Comparison of ENCODE assay signal across 18 cellular contexts in the genomic region with DNA sequence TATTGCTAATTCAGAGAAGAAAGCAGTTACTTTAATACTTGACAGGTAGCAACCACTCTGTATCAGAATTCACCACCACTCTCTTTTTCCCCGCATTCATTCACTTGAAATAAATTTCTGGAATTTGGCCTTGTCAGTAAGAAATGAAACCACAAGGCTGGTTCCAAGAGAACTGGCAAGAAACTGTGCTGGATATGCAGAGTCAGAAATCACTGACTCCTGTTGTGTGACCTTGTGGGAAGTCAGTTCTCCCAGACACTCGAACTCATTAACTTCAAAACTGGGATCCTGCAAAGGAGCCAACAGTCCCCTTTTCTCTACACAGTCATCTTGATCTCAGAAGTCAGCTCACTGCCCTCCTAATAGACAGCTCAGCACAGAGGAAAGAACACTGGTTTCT.
DNase-seq lines count a peak whose midpoint lies in the region; ATAC-seq and TF ChIP-seq lines count a peak whose summit lies in the region.
"Had no signal": no experiment of that assay in that cellular context is flagged by ENCODE, and none has a peak within 500 bp of the region (broad histone marks: within the 10 kb centered on the region; RNA-seq: fewer than 3 reads in every experiment).

No MANE protein-coding gene starts in this region.

- no peak overlapping the region for H3K4me3 ChIP-seq in retinal pigment epithelial cell (ENCODE audit: low read length)
- H3K4me3 ChIP-seq in Peyer's patch: no peak overlapping the region
- H3K4me3 ChIP-seq: A549 had no signal

- no peak for TF ChIP-seq POLR2A in Peyer's patch (IDR thresholded peaks at IDR 0.05)

- no peak for ATAC-seq in GM19395 (IDR thresholded peaks at IDR 0.05; ENCODE audit: unreplicated experiment)
- ATAC-seq: A549 had no signal

- H3K4me1 ChIP-seq in Peyer's patch: no peaks in the 10 kb centered on the region
- H3K4me1 ChIP-seq: A549 had no signal

- DNase-seq in M059J (ENCODE audit: low read depth) (peak; percentile 34), cerebellar cortex (ENCODE audit: low spot score) (peak; percentile 5), kidney tubule cell (ENCODE audit: low spot score) (peak; percentile 84), retinal pigment epithelial cell (ENCODE audit: low read depth) (peak; percentile 51), Peyer's patch (no peak), DMS53 treated with DMSO at 0.1 percent for 48 hours (lab: John Stamatoyannopoulos, UW; ENCODE audit: unreplicated experiment) (no peak)
- DNase-seq: DMS 273 treated with DMSO at 0.1 percent for 48 hours; HCEC 1CT; NCI-H1436 treated with DMSO at 0.1 percent for 48 hours; NCI-H2029 treated with DMSO at 0.1 percent for 48 hours; NCI-H2171 treated with DMSO at 0.1 percent for 48 hours; NCI-H446 treated with DMSO at 0.1 percent for 48 hours; NK-92 treated with Interleukin-12 subunit alpha and Interleukin-12 subunit beta, amount 100 ng/mL, for 24 hours had no signal

- H3K27me3 ChIP-seq in Peyer's patch: no peaks in the 10 kb centered on the region

- no peak overlapping the region for H3K27ac ChIP-seq in Peyer's patch
- H3K27ac ChIP-seq: A549, C4-2B, HL-60, RWPE1 had no signal

- no peaks in the 10 kb centered on the region for H3K36me3 ChIP-seq in Peyer's patch

- no peaks in the 10 kb centered on the region for H3K9me3 ChIP-seq in Peyer's patch
- H3K9me3 ChIP-seq: A549 had no signal

- TF ChIP-seq CTCF in retinal pigment epithelial cell (conservative IDR thresholded peaks at IDR 0.05; ENCODE audit: low read depth, low read length) (no peak), Peyer's patch (IDR thresholded peaks at IDR 0.05) (no peak)

Comparison
In these comparisons a context has a peak if more than half of its experiments do, and no peak if none do; other contexts are left out.
1. DNase-seq: peak in M059J (single experiment), cerebellar cortex (single experiment), kidney tubule cell (single experiment) and retinal pigment epithelial cell (single experiment); none in Peyer's patch (0 of 3) and DMS53 treated with DMSO at 0.1 percent for 48 hours (single experiment).